19 cellular contexts compared by ENCODE assay signal in the genomic region with DNA sequence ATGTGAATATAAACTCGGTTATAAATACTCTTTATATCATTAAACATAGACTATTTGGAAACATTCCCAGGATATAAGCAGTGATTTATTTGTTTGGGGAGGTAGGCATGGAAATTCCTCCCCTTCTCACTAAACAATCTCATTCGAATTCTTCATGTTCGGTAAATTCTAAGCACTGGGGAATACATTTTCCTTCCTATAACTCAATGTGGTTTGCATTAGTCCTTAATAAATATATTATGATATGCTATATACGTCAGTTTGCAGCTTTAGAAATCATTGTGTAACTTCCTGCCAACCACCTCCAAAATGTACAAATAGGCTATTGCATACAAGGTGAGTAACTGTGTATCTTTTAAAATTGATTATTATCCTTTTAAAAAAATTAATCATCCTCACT.
A peak's percentile ranks its signal among the peaks of the same experiment; 100 is the strongest.
DNase-seq lines count a peak whose midpoint lies in the region; ATAC-seq and TF ChIP-seq lines count a peak whose summit lies in the region.
"Had no signal": no experiment of that assay in that cellular context is flagged by ENCODE, and none has a peak within 500 bp of the region (broad histone marks: within the 10 kb centered on the region; RNA-seq: fewer than 3 reads in every experiment).

No MANE protein-coding gene starts in this region.

- H3K9me3 Mint-ChIP-seq in nephron = no peaks in the 10 kb centered on the region
- H3K9me3 Mint-ChIP-seq: CD4-positive, alpha-beta T cell; CD8-positive, alpha-beta T cell had no signal

- H3K36me3 Mint-ChIP-seq in nephron (ENCODE audit: low read depth) = no peaks in the 10 kb centered on the region
- H3K36me3 Mint-ChIP-seq: CD8-positive, alpha-beta T cell had no signal

- H3K27ac Mint-ChIP-seq in nephron = peak overlapping the region; percentile 43 to 85 (median 72)
- H3K27ac Mint-ChIP-seq: B cell; CD4-positive, alpha-beta T cell; CD8-positive, alpha-beta T cell had no signal

- no peak overlapping the region for H2AFZ ChIP-seq in MM.1S (ENCODE audit: low read length)

- H3K4me3 ChIP-seq in SK-N-MC (peak overlapping the region; percentile 66), HAP-1 (no peak overlapping the region), MM.1S (ENCODE audit: low read length) (no peak overlapping the region)
- H3K4me3 ChIP-seq: A549; BLaER1 treated with 17β-estradiol and CSF1 and Interleukin-3, amounts not matched to agents 10 nM and 100 nM had no signal

- H3K9ac ChIP-seq in SK-N-MC (ENCODE audit: insufficient read length) (no peak overlapping the region), MM.1S (ENCODE audit: low read length) (no peak overlapping the region)
- H3K9ac ChIP-seq: BLaER1 treated with 17β-estradiol and CSF1 and Interleukin-3, amounts not matched to agents 10 nM and 100 nM had no signal

- H3K9me2 ChIP-seq in MM.1S (replicated peaks; ENCODE audit: insufficient read depth, low read length) = no peaks in the 10 kb centered on the region

- H3K79me2 ChIP-seq in MM.1S (ENCODE audit: low read length) = no peaks in the 10 kb centered on the region

- H3F3A ChIP-seq in MM.1S (ENCODE audit: insufficient read depth, low read length) = no peaks in the 10 kb centered on the region

- H3K27me3 Mint-ChIP-seq in nephron (ENCODE audit: low read depth) = no peaks in the 10 kb centered on the region
- H3K27me3 Mint-ChIP-seq: B cell had no signal

- peak overlapping the region; percentile 85 for H3K27ac ChIP-seq in SK-N-MC
- no peak overlapping the region for H3K27ac ChIP-seq in MM.1S (ENCODE audit: low read length)
- H3K27ac ChIP-seq: A549; BLaER1 treated with 17β-estradiol and CSF1 and Interleukin-3, amounts not matched to agents 10 nM and 100 nM; C4-2B had no signal

- peaks cover 31% of the 10 kb centered on the region for H3K4me1 Mint-ChIP-seq in nephron
- H3K4me1 Mint-ChIP-seq: B cell had no signal

- no peak overlapping the region for H3K4me3 Mint-ChIP-seq in nephron
- H3K4me3 Mint-ChIP-seq: B cell; CD4-positive, alpha-beta T cell; CD8-positive, alpha-beta T cell had no signal

- in situ Hi-C loops in HAP-1 (cut with MboI; ENCODE audit: low sequenced_read_pairs) = no loop called here

- H3K27me3 ChIP-seq in HAP-1 (ENCODE audit: low read depth) (no peaks in the 10 kb centered on the region), MM.1S (replicated peaks; ENCODE audit: insufficient read depth, low read length) (no peaks in the 10 kb centered on the region)
- H3K27me3 ChIP-seq: BLaER1 treated with 17β-estradiol and CSF1 and Interleukin-3, amounts not matched to agents 10 nM and 100 nM had no signal

- no peak for TF ChIP-seq CTCF in nephron (IDR thresholded peaks at IDR 0.05; ENCODE audit: unreplicated experiment in 3 of 3)
- no peak for TF ChIP-seq CTCF in MM.1S (IDR thresholded peaks at IDR 0.05; ENCODE audit: low read length)

- DNase-seq in SK-N-MC (ENCODE audit: low read depth, low spot score) (peak; percentile 90), left kidney (ENCODE audit: low read depth, low spot score) (peak; percentile 31), HAP-1 (ENCODE audit: low spot score in 2 of 2) (no peak), MM.1S (no peak), A172 (ENCODE audit: low spot score) (no peak)
- DNase-seq: 8988T; AML-193; Caco-2; Calu3; CD4-positive, alpha-beta T cell; CD8-positive, alpha-beta T cell; DMS79 treated with DMSO at 0.1 percent for 48 hours; GF-D8 had no signal

- no peaks in the 10 kb centered on the region for H3K9me3 ChIP-seq in SK-N-MC (ENCODE audit: low read depth, low read length)
- no peaks in the 10 kb centered on the region for H3K9me3 ChIP-seq in HAP-1
- H3K9me3 ChIP-seq in MM.1S (replicated peaks; ENCODE audit: insufficient read depth, low read length) = no peaks in the 10 kb centered on the region
- H3K9me3 ChIP-seq: A549; BLaER1 treated with 17β-estradiol and CSF1 and Interleukin-3, amounts not matched to agents 10 nM and 100 nM; Caco-2 had no signal

- no peak overlapping the region for H3K4me2 ChIP-seq in MM.1S (ENCODE audit: low read depth, low read length)
- H3K4me2 ChIP-seq: A549; BLaER1 treated with 17β-estradiol and CSF1 and Interleukin-3, amounts not matched to agents 10 nM and 100 nM had no signal

- H3K36me3 ChIP-seq in SK-N-MC (ENCODE audit: insufficient read depth, low read length) (no peaks in the 10 kb centered on the region), HAP-1 (replicated peaks) (no peaks in the 10 kb centered on the region), MM.1S (replicated peaks; ENCODE audit: insufficient read depth, low read length) (no peaks in the 10 kb centered on the region)
- H3K36me3 ChIP-seq: BLaER1 treated with 17β-estradiol and CSF1 and Interleukin-3, amounts not matched to agents 10 nM and 100 nM had no signal

- no peaks in the 10 kb centered on the region for H4K20me1 ChIP-seq in MM.1S (ENCODE audit: insufficient read depth, low read length)
- H4K20me1 ChIP-seq: BLaER1 treated with 17β-estradiol and CSF1 and Interleukin-3, amounts not matched to agents 10 nM and 100 nM had no signal

- H3K4me1 ChIP-seq in HAP-1 = no peaks in the 10 kb centered on the region
- no peaks in the 10 kb centered on the region for H3K4me1 ChIP-seq in MM.1S (ENCODE audit: low read length)
- H3K4me1 ChIP-seq: A549; BLaER1 treated with 17β-estradiol and CSF1 and Interleukin-3, amounts not matched to agents 10 nM and 100 nM; Caco-2 had no signal

- no peak for ATAC-seq in GM21723 (IDR thresholded peaks at IDR 0.05; ENCODE audit: unreplicated experiment)
- ATAC-seq: A549; CD8-positive, alpha-beta T cell had no signal

Comparison
In these comparisons a context has a peak if more than half of its experiments do, and no peak if none do; other contexts are left out.
1. DNase-seq: peak in SK-N-MC (single experiment) and left kidney (single experiment); none in HAP-1 (0 of 2), MM.1S (single experiment) and A172 (single experiment).